8 cellular contexts compared by ENCODE assay signal in genomic region chr17:51046527-51047384, GRCh38.
A peak's percentile ranks its signal among the peaks of the same experiment; 100 is the strongest.
DNase-seq lines count a peak whose midpoint lies in the region; ATAC-seq and TF ChIP-seq lines count a peak whose summit lies in the region.

No MANE protein-coding gene starts in this region.

- no peak overlapping the region for H2BK15ac ChIP-seq in neuronal stem cell (ENCODE audit: low read length)

- no peak overlapping the region for H2BK12ac ChIP-seq in neuronal stem cell (ENCODE audit: low read length)

- TF ChIP-seq CTCF in foreskin keratinocyte (conservative IDR thresholded peaks at IDR 0.05): no peak

- no peak overlapping the region for H3K23ac ChIP-seq in neuronal stem cell (ENCODE audit: low read depth, low read length, poor library complexity)

- H2AK5ac ChIP-seq in neuronal stem cell (ENCODE audit: low read depth, low read length): no peak overlapping the region

- peak overlapping the region; percentile 31 for H3K18ac ChIP-seq in neuronal stem cell (ENCODE audit: low read length)

- H3K14ac ChIP-seq in neuronal stem cell (ENCODE audit: low read length): no peak overlapping the region

- peaks cover 0 to 20% (median 5%) of the 10 kb centered on the region in 3 donors for H3K36me3 Mint-ChIP-seq in CD8-positive, alpha-beta memory T cell

- DNase-seq in SJSA1 (ENCODE audit: low read depth in 1 of 2, low spot score in 2 of 2) (peak; percentile 71 to 76), foreskin keratinocyte (peak in 1 of 2 donors; percentile 62), neuronal stem cell (ENCODE audit: low spot score) (peak; percentile 97), T-helper 1 cell (no peak), LoVo (ENCODE audit: low spot score) (no peak)
- DNase-seq in activated CD4-positive, alpha-beta T cell treated with anti-CD3 and anti-CD28 coated beads for 48 hours: no peak
- DNase-seq in CD8-positive, alpha-beta memory T cell: no peak

- H3K27me3 ChIP-seq in HUES6 (ENCODE audit: control insufficient read depth, insufficient read depth, low read length) (no peaks in the 10 kb centered on the region), SJSA1 (replicated peaks) (no peaks in the 10 kb centered on the region), foreskin keratinocyte (no peaks in the 10 kb centered on the region), neuronal stem cell (ENCODE audit: control insufficient read depth in 3 of 3, insufficient read depth in 3 of 3, low read depth in 1 of 3, low read length in 3 of 3) (no peaks in the 10 kb centered on the region)
- H3K27me3 ChIP-seq in CD8-positive, alpha-beta memory T cell (ENCODE audit: insufficient read depth, low read length, poor library complexity, severe bottlenecking): no peaks in the 10 kb centered on the region

- CTCF ChIA-PET in CD8-positive, alpha-beta memory T cell (lab: Charles Lee): interaction anchor here (1.5 to 1.6 kb wide), 2 partner anchors 10 to 42 kb away, joined by 3 to 4 read pairs; no protein-coding TSS in a partner anchor

- H2BK120ac ChIP-seq in neuronal stem cell (ENCODE audit: low read depth, low read length): no peak overlapping the region

- H3K9me3 Mint-ChIP-seq in CD8-positive, alpha-beta memory T cell: no peaks in the 10 kb centered on the region

- no peaks in the 10 kb centered on the region for H3K79me1 ChIP-seq in neuronal stem cell (ENCODE audit: low read depth, low read length)

- peaks cover 3 to 21% (median 6%) of the 10 kb centered on the region in 3 donors for H3K4me1 Mint-ChIP-seq in CD8-positive, alpha-beta memory T cell

- no peak overlapping the region for H4K91ac ChIP-seq in neuronal stem cell (ENCODE audit: low read depth, low read length, poor library complexity)

- no peak overlapping the region for H2BK5ac ChIP-seq in neuronal stem cell (ENCODE audit: low read length)

- H3K4me1 ChIP-seq in HUES6 (ENCODE audit: control insufficient read depth, insufficient read depth, low read length) (peaks cover 24% of the 10 kb centered on the region), SJSA1 (replicated peaks) (peaks cover 29% of the 10 kb centered on the region), foreskin keratinocyte (peaks cover 9% of the 10 kb centered on the region), neuronal stem cell (ENCODE audit: control insufficient read depth in 2 of 2, insufficient read depth in 1 of 2, low read depth in 1 of 2, low read length in 2 of 2) (peaks cover 4 to 29% of the 10 kb centered on the region in 2 donors)
- H3K4me1 ChIP-seq in CD8-positive, alpha-beta memory T cell (ENCODE audit: insufficient read depth, low read length): no peaks in the 10 kb centered on the region

- peak overlapping the region; percentile 63 for H3K4me2 ChIP-seq in neuronal stem cell (ENCODE audit: insufficient read depth, low read length, poor library complexity, severe bottlenecking)

- H3K27ac ChIP-seq in HUES6 (ENCODE audit: low read depth, low read length) (peak overlapping the region; percentile 85), SJSA1 (peak overlapping the region; percentile 40), foreskin keratinocyte (no peak overlapping the region), neuronal stem cell (replicated peaks; ENCODE audit: low read length) (peak overlapping the region; percentile 97)
- H3K27ac ChIP-seq in CD8-positive, alpha-beta memory T cell (ENCODE audit: low read depth, low read length): no peak overlapping the region

- peak overlapping the region; percentile 57 for H3K4me3 ChIP-seq in HUES6 (ENCODE audit: low read depth, low read length)
- no peak overlapping the region for H3K4me3 ChIP-seq in SJSA1
- peak overlapping the region; percentile 69 to 79 for H3K4me3 ChIP-seq in neuronal stem cell (ENCODE audit: low read length in 2 of 2)
- no peak overlapping the region for H3K4me3 ChIP-seq in CD8-positive, alpha-beta memory T cell (ENCODE audit: low read length)

- ATAC-seq in foreskin keratinocyte: peak; percentile 70

- H3K4ac ChIP-seq in neuronal stem cell (ENCODE audit: low read length): no peak overlapping the region

- H3K4me3 Mint-ChIP-seq in CD8-positive, alpha-beta memory T cell: no peak overlapping the region

- POLR2A ChIA-PET in CD8-positive, alpha-beta memory T cell (lab: Charles Lee): interaction anchor here (0.6 kb wide), 1 partner anchor 46 kb away, joined by 3 read pairs; no protein-coding TSS in a partner anchor

- H3K36me3 ChIP-seq in HUES6 (ENCODE audit: control insufficient read depth, insufficient read depth, low read length): no peaks in the 10 kb centered on the region
- H3K36me3 ChIP-seq in SJSA1: no peaks in the 10 kb centered on the region
- peaks cover 0 to 11% of the 10 kb centered on the region in 2 donors for H3K36me3 ChIP-seq in neuronal stem cell (replicated peaks in 1 of 2; ENCODE audit: control insufficient read depth in 2 of 2, insufficient read depth in 2 of 2, low read length in 2 of 2)
- no peaks in the 10 kb centered on the region for H3K36me3 ChIP-seq in CD8-positive, alpha-beta memory T cell (ENCODE audit: insufficient read depth, low read length)

- H3K27ac Mint-ChIP-seq in CD8-positive, alpha-beta memory T cell: no peak overlapping the region

- H3K27me3 Mint-ChIP-seq in CD8-positive, alpha-beta memory T cell: no peaks in the 10 kb centered on the region

- peak overlapping the region; percentile 56 for H3K9ac ChIP-seq in HUES6 (ENCODE audit: low read length)
- no peak overlapping the region for H3K9ac ChIP-seq in neuronal stem cell (ENCODE audit: low read depth, low read length, poor library complexity)

- H4K8ac ChIP-seq in neuronal stem cell (ENCODE audit: low read depth, low read length): no peak overlapping the region

- no CpG with 5 or more reads among the region's 12 CpGs for WGBS in neuronal stem cell (ENCODE audit: extremely low coverage in 2 of 2, insufficient read length in 2 of 2, insufficient replicate concordance in 1 of 2), 2 donors

- H2AFZ ChIP-seq in neuronal stem cell (ENCODE audit: low read length): peak overlapping the region; percentile 43

- H3K9me3 ChIP-seq in HUES6 (ENCODE audit: control insufficient read depth, insufficient read depth, low read depth, low read length) (no peaks in the 10 kb centered on the region), SJSA1 (replicated peaks) (no peaks in the 10 kb centered on the region), neuronal stem cell (replicated peaks in 1 of 2; ENCODE audit: control insufficient read depth in 2 of 2, insufficient read depth in 1 of 2, low read depth in 1 of 2, low read length in 2 of 2) (no peaks in the 10 kb centered on the region)
- H3K9me3 ChIP-seq in CD8-positive, alpha-beta memory T cell (ENCODE audit: low read length): no peaks in the 10 kb centered on the region

Comparison
In these comparisons a context has a peak if more than half of its experiments do, and no peak if none do; other contexts are left out.
1. H3K27ac ChIP-seq: peak in HUES6 (single experiment), SJSA1 (single experiment) and neuronal stem cell (single experiment); none in foreskin keratinocyte (single experiment) and CD8-positive, alpha-beta memory T cell (single experiment).
2. H3K4me3 ChIP-seq: peak in HUES6 (single experiment) and neuronal stem cell (2 of 2); none in SJSA1 (single experiment) and CD8-positive, alpha-beta memory T cell (single experiment).
3. DNase-seq: peak in SJSA1 (2 of 2) and neuronal stem cell (single experiment); none in activated CD4-positive, alpha-beta T cell treated with anti-CD3 and anti-CD28 coated beads for 48 hours (single experiment), T-helper 1 cell (0 of 5), CD8-positive, alpha-beta memory T cell (0 of 5) and LoVo (single experiment).